Comparison of ENCODE assay signal across 14 cellular contexts in genomic region chr10:98289802-98290209, GRCh38. TPM values are rescaled to one million over a fixed set of nuclear protein-coding genes. Genes with fewer than 3 reads are reported as not detected.
A peak's percentile ranks its signal among the peaks of the same experiment; 100 is the strongest.
DNase-seq lines count a peak whose midpoint lies in the region; ATAC-seq and TF ChIP-seq lines count a peak whose summit lies in the region.
"Had no signal": no experiment of that assay in that cellular context is flagged by ENCODE, and none has a peak within 500 bp of the region (broad histone marks: within the 10 kb centered on the region; RNA-seq: fewer than 3 reads in every experiment).

No MANE protein-coding gene starts in this region.

- H3K9me3 ChIP-seq in endodermal cell (ENCODE audit: control insufficient read depth, low read length) = no peaks in the 10 kb centered on the region
- H3K9me3 ChIP-seq: Caco-2, HAP-1 had no signal

- H3K27ac ChIP-seq in endodermal cell (ENCODE audit: low read depth, low read length) = no peak overlapping the region
- H3K27ac ChIP-seq: C4-2B had no signal

- ATAC-seq in WTC11 = peak; percentile 86

- no peak overlapping the region for H3K4me3 ChIP-seq in endodermal cell (ENCODE audit: low read length)
- H3K4me3 ChIP-seq: HAP-1 had no signal

- H3K27ac Mint-ChIP-seq in WTC11 (no peak overlapping the region), endodermal cell (no peak overlapping the region)
- H3K27ac Mint-ChIP-seq: CD4-positive, alpha-beta T cell had no signal

- H3K27me3 ChIP-seq in endodermal cell (ENCODE audit: control insufficient read depth, insufficient read depth, low read length, poor library complexity, severe bottlenecking) = no peaks in the 10 kb centered on the region

- H3K9ac ChIP-seq in endodermal cell (ENCODE audit: extremely low read depth, low read length, poor library complexity, severe bottlenecking) = no peak overlapping the region

- POLR2A ChIA-PET in WTC11 (lab: Charles Lee) (no interaction called here), GM10248 (lab: Yijun Ruan, JAX) (no interaction called here)

- 57 to 73% methylated on average over 8 to 10 of the region's 10 CpGs for WGBS in endodermal cell (ENCODE audit: insufficient coverage in 1 of 2, insufficient read length in 1 of 2), 2 experiments

- H3K27me3 Mint-ChIP-seq in WTC11 (ENCODE audit: low read depth) = no peaks in the 10 kb centered on the region
- H3K27me3 Mint-ChIP-seq in endodermal cell (ENCODE audit: insufficient read depth) = no peaks in the 10 kb centered on the region

- no peak for DNase-seq in WTC11 (ENCODE audit: low spot score)
- peak; percentile 74 for DNase-seq in endodermal cell
- peak; percentile 83 for DNase-seq in mesenteric fat pad (ENCODE audit: low spot score)
- DNase-seq in activated naive CD4-positive, alpha-beta T cell (lab: John Stamatoyannopoulos, UW) = no peak
- DNase-seq in activated CD8-positive, alpha-beta memory T cell treated with anti-CD3 and anti-CD28 coated beads, Interleukin-2, amount 50 U/mL, for 4 hours = no peak
- no peak for DNase-seq in GM10248 (ENCODE audit: extremely low spot score)
- DNase-seq: ACHN; AML-193; Caco-2; CD4-positive, alpha-beta T cell; GDM1; GOT3 had no signal

- H3K36me3 ChIP-seq in endodermal cell (ENCODE audit: control insufficient read depth, insufficient read depth, low read length) = no peaks in the 10 kb centered on the region
- H3K36me3 ChIP-seq: HAP-1 had no signal

- TF ChIP-seq CTCF in WTC11 (IDR thresholded peaks at IDR 0.05) = no peak
- peak; percentile 50 for TF ChIP-seq CTCF in endodermal cell (conservative IDR thresholded peaks at IDR 0.05)
- no peak for TF ChIP-seq CTCF in GM10248 (IDR thresholded peaks at IDR 0.05; ENCODE audit: control extremely low read depth, extremely low read depth, low read depth, missing control alignments)

- CTCF ChIA-PET in WTC11 (lab: Charles Lee) = interaction anchor here (0.7 to 5.2 kb wide), 3 partner anchors 10 to 119 kb away, joined by 3 to 32 read pairs (median 4); no protein-coding TSS in a partner anchor
- CTCF ChIA-PET in GM10248 (lab: Yijun Ruan, JAX) = no interaction called here

- H3K4me3 Mint-ChIP-seq in WTC11 (no peak overlapping the region), endodermal cell (no peak overlapping the region)
- H3K4me3 Mint-ChIP-seq: CD4-positive, alpha-beta T cell had no signal

- H3K36me3 Mint-ChIP-seq in WTC11 (no peaks in the 10 kb centered on the region), endodermal cell (ENCODE audit: low read depth) (no peaks in the 10 kb centered on the region)

- peaks cover 17% of the 10 kb centered on the region for H3K4me1 Mint-ChIP-seq in WTC11
- H3K4me1 Mint-ChIP-seq in endodermal cell = no peaks in the 10 kb centered on the region

- no peaks in the 10 kb centered on the region for H3K9me3 Mint-ChIP-seq in WTC11
- no peaks in the 10 kb centered on the region for H3K9me3 Mint-ChIP-seq in endodermal cell
- H3K9me3 Mint-ChIP-seq: CD4-positive, alpha-beta T cell had no signal

- no peaks in the 10 kb centered on the region for H3K4me1 ChIP-seq in endodermal cell (ENCODE audit: control insufficient read depth, insufficient read depth, low read length)
- H3K4me1 ChIP-seq: Caco-2, HAP-1 had no signal

TF ChIP-seq in WTC11, 78 proteins besides CTCF, POLR2A, EP300 and RAD21:
- TF ChIP-seq GRHL2 (CRISPR knock-in tag; IDR thresholded peaks at IDR 0.05; ENCODE audit: insufficient replicate concordance, severe bottlenecking) = no peak
TF ChIP-seq in WTC11: peak in this region for 0.

RNA-seq across cellular contexts. Expression of gene LOXL4, which starts 21.8 kb away (rescaled TPM):
- total RNA-seq in WTC11 (2021) (0.07 to 0.35 TPM (median 0.21 TPM) in 3 replicates), endodermal cell (under 1 TPM; 0.57 to 0.77 TPM), mesenteric fat pad (39.6 TPM)
- 4.0 TPM for polyA plus RNA-seq in endodermal cell (2013, experiment 1 of 2)
- polyA plus RNA-seq in endodermal cell (2013, experiment 2 of 2) = 4.2 TPM
- total RNA-seq: CD4-positive, alpha-beta T cell had no signal

Comparison
In these comparisons a context has a peak if more than half of its experiments do, and no peak if none do; other contexts are left out.
1. DNase-seq: peak in endodermal cell (single experiment) and mesenteric fat pad (single experiment); none in WTC11 (single experiment), activated naive CD4-positive, alpha-beta T cell (0 of 4), activated CD8-positive, alpha-beta memory T cell treated with anti-CD3 and anti-CD28 coated beads, Interleukin-2, amount 50 U/mL, for 4 hours (single experiment) and GM10248 (single experiment).
2. RNA of gene LOXL4, which starts 21.8 kb away (total RNA-seq): 39.6 TPM in mesenteric fat pad (single experiment); 0.57 to 0.77 TPM in endodermal cell and 0.07 to 0.35 TPM in WTC11; every median in the first group is over 10 times any median in the second.